ENCODE assay signal across 12 cellular contexts in the genomic region with DNA sequence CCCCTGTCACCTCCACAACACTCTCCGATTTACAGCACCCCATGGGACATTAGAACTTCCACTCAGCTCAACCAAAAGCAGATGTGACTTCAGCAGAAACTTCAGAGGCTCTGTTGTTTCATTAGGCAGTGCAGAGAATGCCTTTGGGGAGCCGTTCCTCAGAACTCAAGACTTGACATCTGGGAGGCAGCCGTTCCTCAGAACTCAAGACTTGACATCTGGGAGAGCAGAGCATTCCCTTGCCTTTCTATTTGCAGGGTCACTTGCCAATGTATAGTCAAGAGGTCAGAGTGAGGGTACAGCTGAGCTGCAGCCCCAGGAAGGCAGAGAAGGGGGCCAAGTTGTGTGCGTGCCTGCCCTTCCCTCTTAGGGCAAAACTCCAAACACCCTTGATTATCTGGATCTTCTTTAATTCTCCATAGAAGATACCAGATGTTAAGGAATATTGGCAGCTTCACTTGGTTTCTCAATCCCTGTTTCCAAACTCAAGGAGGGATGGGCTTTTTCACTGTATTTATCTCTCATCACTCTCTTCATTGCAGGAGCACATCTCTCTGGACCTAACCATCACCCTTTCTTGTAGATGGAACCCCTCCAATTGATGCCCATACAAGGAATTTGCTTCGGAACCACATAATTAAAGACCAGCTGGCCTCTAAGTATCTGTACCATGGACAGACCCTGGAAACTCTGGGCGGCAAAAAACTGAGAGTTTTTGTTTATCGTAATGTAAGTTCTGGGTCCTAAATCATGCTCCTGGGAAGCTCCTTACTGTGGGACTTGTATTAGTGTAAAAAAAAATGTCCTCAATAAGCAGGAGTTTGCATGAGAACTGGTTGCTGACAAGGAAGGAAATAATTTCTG. TPM values are rescaled to one million over a fixed set of nuclear protein-coding genes. Genes with fewer than 3 reads are reported as not detected.
DNase-seq lines count a peak whose midpoint lies in the region; ATAC-seq and TF ChIP-seq lines count a peak whose summit lies in the region.
"Had no signal": no experiment of that assay in that cellular context is flagged by ENCODE, and none has a peak within 500 bp of the region (broad histone marks: within the 10 kb centered on the region; RNA-seq: fewer than 3 reads in every experiment).

No MANE protein-coding gene starts in this region.

- TF ChIP-seq CTCF in PC-9 (conservative IDR thresholded peaks at IDR 0.05) (no peak), progenitor cell of endocrine pancreas (IDR thresholded peaks at IDR 0.05; ENCODE audit: unreplicated experiment) (no peak)

- no peaks in the 10 kb centered on the region for H3K79me2 ChIP-seq in PC-9 (ENCODE audit: low read depth)

- H3K36me3 ChIP-seq in PC-9 (ENCODE audit: low read depth) = peaks cover 12% of the 10 kb centered on the region; the same call in 1 of the 2 replicates

- no peak overlapping the region for H2AFZ ChIP-seq in PC-9

- intact Hi-C loops in PC-9 (cut with micrococcal nuclease; ENCODE audit: unreplicated experiment) = loop anchor here (5.0 kb wide), 1 partner anchor 42 kb away; no protein-coding TSS in a partner anchor

- H3F3A ChIP-seq in PC-9 (ENCODE audit: insufficient read depth, low read depth) = peaks cover 41% of the 10 kb centered on the region; the same call in 1 of the 2 replicates

- H3K4me1 ChIP-seq in PC-9 (replicated peaks; ENCODE audit: insufficient read depth) = peaks cover 56% of the 10 kb centered on the region

- H3K4me1 Mint-ChIP-seq in progenitor cell of endocrine pancreas (ENCODE audit: low read depth) = peaks cover 7% of the 10 kb centered on the region
- H3K4me1 Mint-ChIP-seq: activated naive CD8-positive, alpha-beta T cell treated with anti-CD3 and anti-CD28 coated beads for 36 hours had no signal

- no peaks in the 10 kb centered on the region for H4K20me1 ChIP-seq in PC-9 (ENCODE audit: insufficient read depth)

- CTCF ChIA-PET in PC-9 (lab: Charles Lee) = interaction anchor here (0.9 to 1.4 kb wide), 2 partner anchors 28 to 77 kb away, joined by 3 to 4 read pairs; no protein-coding TSS in a partner anchor

- H3K4me3 ChIP-seq in PC-9 = no peak overlapping the region

- TSS peak; percentile 22 for BruUV-seq in PC-9 (replicated peaks; lab: Mats Ljungman, UMichigan)

- H3K9me3 Mint-ChIP-seq in progenitor cell of endocrine pancreas (ENCODE audit: low read depth) = no peaks in the 10 kb centered on the region
- H3K9me3 Mint-ChIP-seq: activated naive CD8-positive, alpha-beta T cell treated with anti-CD3 and anti-CD28 coated beads for 36 hours had no signal

- POLR2A ChIA-PET in PC-9 (lab: Charles Lee; ENCODE audit: unreplicated experiment) = interaction anchor here (0.6 to 1.0 kb wide), 5 partner anchors 13 to 77 kb away, joined by 3 to 6 read pairs (median 3); no protein-coding TSS in a partner anchor

- no peaks in the 10 kb centered on the region for H3K27me3 ChIP-seq in PC-9 (ENCODE audit: insufficient read depth, low read depth)

- DNase-seq in AG08395 (ENCODE audit: low spot score) (peak; percentile 25), PC-9 (no peak), fibroblast of the conjunctiva (ENCODE audit: low read depth) (peak; percentile 85), progenitor cell of endocrine pancreas (ENCODE audit: low spot score, unreplicated experiment) (no peak), NCI-H1694 treated with DMSO at 0.1 percent for 48 hours (lab: John Stamatoyannopoulos, UW) (no peak), OCI-M2 (lab: John Stamatoyannopoulos, UW; ENCODE audit: unreplicated experiment) (no peak)
- DNase-seq in effector CD4-positive, alpha-beta T cell = no peak
- DNase-seq: activated naive CD8-positive, alpha-beta T cell treated with anti-CD3 and anti-CD28 coated beads for 36 hours; AML-193; NCI-H2227 treated with DMSO at 0.1 percent for 48 hours; retina had no signal

- peak overlapping the region; percentile 66 for H3K4me2 ChIP-seq in PC-9

- H3K27ac ChIP-seq in PC-9 = peak overlapping the region; percentile 85

- no peaks in the 10 kb centered on the region for H3K9me2 ChIP-seq in PC-9 (ENCODE audit: insufficient read depth)

- H3K9me3 ChIP-seq in PC-9 (ENCODE audit: insufficient read depth, low read depth) = no peaks in the 10 kb centered on the region

- peak overlapping the region; percentile 1 for H3K27ac Mint-ChIP-seq in progenitor cell of endocrine pancreas
- H3K27ac Mint-ChIP-seq: activated naive CD8-positive, alpha-beta T cell treated with anti-CD3 and anti-CD28 coated beads for 36 hours had no signal

- H3K36me3 Mint-ChIP-seq in progenitor cell of endocrine pancreas (ENCODE audit: insufficient read depth) = no peaks in the 10 kb centered on the region
- H3K36me3 Mint-ChIP-seq: activated naive CD8-positive, alpha-beta T cell treated with anti-CD3 and anti-CD28 coated beads for 36 hours had no signal

- ATAC-seq in GM18868 (IDR thresholded peaks at IDR 0.05; ENCODE audit: unreplicated experiment) = no peak

- H3K4me3 Mint-ChIP-seq in progenitor cell of endocrine pancreas (ENCODE audit: low read depth) = no peak overlapping the region
- H3K4me3 Mint-ChIP-seq: activated naive CD8-positive, alpha-beta T cell treated with anti-CD3 and anti-CD28 coated beads for 36 hours had no signal

- peaks cover 13% of the 10 kb centered on the region for H3K27me3 Mint-ChIP-seq in progenitor cell of endocrine pancreas

RNA-seq across cellular contexts. Expression of gene TGFBI, which starts 25.6 kb away (rescaled TPM):
- total RNA-seq in PC-9 (2021) (430 and 437 TPM in 2 replicates), progenitor cell of endocrine pancreas (2.3 and 3.8 TPM in 2 replicates)
- total RNA-seq: activated naive CD8-positive, alpha-beta T cell treated with anti-CD3 and anti-CD28 coated beads for 36 hours had no signal

Comparison
In these comparisons a context has a peak if more than half of its experiments do, and no peak if none do; other contexts are left out.
1. DNase-seq: peak in AG08395 (single experiment) and fibroblast of the conjunctiva (single experiment); none in PC-9 (0 of 2), progenitor cell of endocrine pancreas (single experiment), NCI-H1694 treated with DMSO at 0.1 percent for 48 hours (single experiment), OCI-M2 (single experiment) and effector CD4-positive, alpha-beta T cell (single experiment).
2. RNA of gene TGFBI, which starts 25.6 kb away (total RNA-seq): 430 to 437 TPM in PC-9; 2.3 to 3.8 TPM in progenitor cell of endocrine pancreas; every median in the first group is over 10 times any median in the second.